ENCODE assay signal across 8 cellular contexts in genomic region chr17:74532115-74532514, GRCh38. TPM values are rescaled to one million over a fixed set of nuclear protein-coding genes. Genes with fewer than 3 reads are reported as not detected.
A peak's percentile ranks its signal among the peaks of the same experiment; 100 is the strongest.
DNase-seq lines count a peak whose midpoint lies in the region; ATAC-seq and TF ChIP-seq lines count a peak whose summit lies in the region.

No MANE protein-coding gene starts in this region.

- TF ChIP-seq CTCF in NB4 (IDR thresholded peaks at IDR 0.05; ENCODE audit: low read depth, low read length), result no peak
- TF ChIP-seq CTCF in chondrocyte (IDR thresholded peaks at IDR 0.05), result no peak

- H3K9ac ChIP-seq in ES-I3 (ENCODE audit: low read depth, low read length), result peak overlapping the region; percentile 59

- peaks cover 2% of the 10 kb centered on the region; the same call in 1 of the 2 replicates for H3K9me3 ChIP-seq in ES-I3 (ENCODE audit: control insufficient read depth, insufficient read depth, low read length)
- no peaks in the 10 kb centered on the region for H3K9me3 ChIP-seq in naive thymus-derived CD4-positive, alpha-beta T cell (ENCODE audit: control insufficient read depth in 2 of 3, low read length in 3 of 3)

- H3K4me3 Mint-ChIP-seq in chondrocyte (ENCODE audit: unreplicated experiment), result no peak overlapping the region
- H3K4me3 Mint-ChIP-seq in naive thymus-derived CD4-positive, alpha-beta T cell, result peak overlapping the region in 2 of 10 donors; percentile 9 to 20

- POLR2A ChIA-PET in naive thymus-derived CD4-positive, alpha-beta T cell (lab: Charles Lee), result no interaction called here

- peak overlapping the region; percentile 82 for H3K4me3 ChIP-seq in NB4 (ENCODE audit: low read depth, low read length)
- H3K4me3 ChIP-seq in naive thymus-derived CD4-positive, alpha-beta T cell (ENCODE audit: low read length), result no peak overlapping the region

- H3K27me3 ChIP-seq in naive thymus-derived CD4-positive, alpha-beta T cell (ENCODE audit: control insufficient read depth in 2 of 2, insufficient read depth in 2 of 2, low read length in 2 of 2), result peaks cover 0 to 4% of the 10 kb centered on the region in 2 donors

- intact Hi-C loops in naive thymus-derived CD4-positive, alpha-beta T cell (cut with micrococcal nuclease), result loop anchor here in 1 of 2 donors (5.0 kb wide), 1 partner anchor 320 kb away; the partner anchor contains the start of gene TTYH2

- CTCF ChIA-PET in naive thymus-derived CD4-positive, alpha-beta T cell (lab: Charles Lee), result interaction anchor here (1.4 kb wide), 1 partner anchor 153 kb away, joined by 4 read pairs; no protein-coding TSS in a partner anchor

- peaks cover 44% of the 10 kb centered on the region for H3K27me3 Mint-ChIP-seq in chondrocyte (ENCODE audit: low read depth)
- H3K27me3 Mint-ChIP-seq in naive thymus-derived CD4-positive, alpha-beta T cell, result peaks cover 34 to 64% (median 51%) of the 10 kb centered on the region in 5 donors

- H3K9me3 Mint-ChIP-seq in chondrocyte (ENCODE audit: low read depth), result peaks cover 2% of the 10 kb centered on the region
- peaks cover 0 to 2% (median 0%) of the 10 kb centered on the region in 11 donors for H3K9me3 Mint-ChIP-seq in naive thymus-derived CD4-positive, alpha-beta T cell

- H3K36me3 Mint-ChIP-seq in chondrocyte (ENCODE audit: low read depth), result no peaks in the 10 kb centered on the region
- H3K36me3 Mint-ChIP-seq in naive thymus-derived CD4-positive, alpha-beta T cell, result no peaks in the 10 kb centered on the region

- DNase-seq in NB4 (ENCODE audit: low read depth) (peak; percentile 95), chondrocyte (ENCODE audit: low spot score) (no peak), DMS 273 treated with DMSO at 0.1 percent for 48 hours (lab: John Stamatoyannopoulos, UW) (no peak), HK-2 (ENCODE audit: unreplicated experiment) (no peak), NCI-H1417 (lab: John Stamatoyannopoulos, UW) (no peak)
- peak in 1 of 9 donors; percentile 11 for DNase-seq in naive thymus-derived CD4-positive, alpha-beta T cell

- H3K4me1 ChIP-seq in ES-I3 (ENCODE audit: insufficient read depth, low read length), result peaks cover 9% of the 10 kb centered on the region; the same call in 1 of the 2 replicates
- H3K4me1 ChIP-seq in naive thymus-derived CD4-positive, alpha-beta T cell (ENCODE audit: control insufficient read depth in 2 of 2, insufficient read depth in 2 of 2, low read length in 2 of 2), result no peaks in the 10 kb centered on the region

- peak overlapping the region; percentile 27 for H3K27ac Mint-ChIP-seq in chondrocyte (ENCODE audit: unreplicated experiment)
- no peak overlapping the region for H3K27ac Mint-ChIP-seq in naive thymus-derived CD4-positive, alpha-beta T cell

- TF ChIP-seq POLR2A in NB4 (IDR thresholded peaks at IDR 0.05; ENCODE audit: extremely low read depth, insufficient read length), result peak; percentile 46

- ATAC-seq in naive thymus-derived CD4-positive, alpha-beta T cell, result peak; percentile 82
- ATAC-seq in GM19395 (IDR thresholded peaks at IDR 0.05; ENCODE audit: unreplicated experiment), result no peak

- H3K4me1 Mint-ChIP-seq in chondrocyte (ENCODE audit: low read depth), result no peaks in the 10 kb centered on the region
- H3K4me1 Mint-ChIP-seq in naive thymus-derived CD4-positive, alpha-beta T cell, result peaks cover 3 to 17% (median 6%) of the 10 kb centered on the region in 7 donors

- H3K27ac ChIP-seq in naive thymus-derived CD4-positive, alpha-beta T cell (ENCODE audit: low read depth, low read length), result no peak overlapping the region

- H3K36me3 ChIP-seq in ES-I3 (ENCODE audit: insufficient read depth, low read length), result no peaks in the 10 kb centered on the region
- H3K36me3 ChIP-seq in naive thymus-derived CD4-positive, alpha-beta T cell (ENCODE audit: control insufficient read depth in 2 of 3, insufficient read depth in 3 of 3, low read length in 3 of 3), result no peaks in the 10 kb centered on the region

RNA-seq across cellular contexts. Expression of gene CD300LB, which starts 0.8 kb away (rescaled TPM):
- not detected in 3 replicates for total RNA-seq in chondrocyte
- 10 to 100 TPM in 1 of 5 experiments, 1 to 10 TPM in 1, under 1 TPM in 2, not detected in 1; 0.27 to 23.9 (median 2.0) TPM for total RNA-seq in naive thymus-derived CD4-positive, alpha-beta T cell
- polyA plus RNA-seq in naive thymus-derived CD4-positive, alpha-beta T cell, result not detected

RNA-seq across cellular contexts. Expression of gene CD300C, which starts 13.8 kb away (rescaled TPM):
- not detected in 3 replicates for total RNA-seq in chondrocyte
- total RNA-seq in naive thymus-derived CD4-positive, alpha-beta T cell, result 10 to 100 TPM in 1 of 5 experiments, 1 to 10 TPM in 1, under 1 TPM in 3; 0.22 to 20.5 (median 0.58) TPM
- polyA plus RNA-seq in naive thymus-derived CD4-positive, alpha-beta T cell, result not detected

RNA-seq across cellular contexts. Expression of gene CD300H, which starts 35.2 kb away (rescaled TPM):
- total RNA-seq in chondrocyte, result not detected in 3 replicates
- total RNA-seq in naive thymus-derived CD4-positive, alpha-beta T cell, result 10 to 100 TPM in 1 of 5 experiments, under 1 TPM in 1, not detected in 3; 0.72 to 18.3 TPM
- not detected for polyA plus RNA-seq in naive thymus-derived CD4-positive, alpha-beta T cell

RNA-seq across cellular contexts. Expression of gene CD300LD, which starts 60.0 kb away (rescaled TPM):
- not detected in 3 replicates for total RNA-seq in chondrocyte
- under 1 TPM in 1 of 5 experiments, not detected in 4; 0.39 TPM for total RNA-seq in naive thymus-derived CD4-positive, alpha-beta T cell
- not detected for polyA plus RNA-seq in naive thymus-derived CD4-positive, alpha-beta T cell
